In the genomic region with DNA sequence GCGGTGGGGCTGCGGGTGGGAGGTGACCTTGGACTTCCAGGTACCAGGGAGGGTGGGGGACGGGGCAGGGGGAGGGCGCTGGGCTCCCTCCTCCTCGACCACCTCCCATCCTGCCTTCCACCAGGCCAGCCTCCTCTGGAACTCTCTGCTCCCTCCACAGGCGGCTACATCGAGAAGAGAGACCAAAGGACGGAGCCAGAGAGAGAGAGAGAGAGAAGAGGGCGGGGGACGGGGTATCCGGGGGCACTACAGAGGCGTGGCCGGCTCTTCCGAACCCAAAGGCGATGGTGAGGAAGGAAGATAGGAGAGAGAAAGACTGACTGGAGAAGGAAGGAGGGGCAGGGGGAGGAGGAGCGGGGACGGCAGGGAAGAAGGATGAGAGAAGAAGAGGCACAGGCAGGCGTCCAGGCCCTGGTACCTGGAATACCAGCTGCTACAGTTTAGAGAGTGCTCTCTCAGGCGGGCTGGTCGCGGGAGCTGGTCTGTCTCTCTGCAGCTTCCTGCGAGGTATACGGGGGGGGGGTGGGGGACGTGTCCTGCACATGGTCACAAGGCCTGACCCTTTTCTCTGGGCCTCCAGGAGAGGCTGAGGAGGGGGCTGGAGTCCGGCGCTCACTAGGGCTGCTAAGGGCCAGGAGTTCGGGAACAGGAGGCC, we compare ENCODE assay signal across 15 cellular contexts. TPM values are rescaled to one million over a fixed set of nuclear protein-coding genes. Genes with fewer than 3 reads are reported as not detected.
DNase-seq lines count a peak whose midpoint lies in the region; ATAC-seq and TF ChIP-seq lines count a peak whose summit lies in the region.
"Had no signal": no experiment of that assay in that cellular context is flagged by ENCODE, and none has a peak within 500 bp of the region (broad histone marks: within the 10 kb centered on the region; RNA-seq: fewer than 3 reads in every experiment).

No MANE protein-coding gene starts in this region.

- H3K4me1 Mint-ChIP-seq in activated CD8-positive, alpha-beta T cell treated with anti-CD3 and anti-CD28 coated beads for 36 hours (ENCODE audit: low read depth) = no peaks in the 10 kb centered on the region
- H3K4me1 Mint-ChIP-seq in activated CD8-positive, alpha-beta T cell treated with anti-CD3 and anti-CD28 coated beads, Interleukin-2, amount 10 ng/mL, durations not matched to agents 7 days and 5 days (ENCODE audit: low read depth) = no peaks in the 10 kb centered on the region
- no peaks in the 10 kb centered on the region for H3K4me1 Mint-ChIP-seq in nephron

- H3K27ac ChIP-seq in RWPE2 (ENCODE audit: poor library complexity, severe bottlenecking) (no peak overlapping the region), esophagus muscularis mucosa (replicated peaks in 1 of 4) (peak overlapping the region in 3 of 4 donors; percentile 10 to 30 (median 23)), WERI-Rb-1 (no peak overlapping the region)
- H3K27ac ChIP-seq: A549, stomach had no signal

- H3K4me3 ChIP-seq in RWPE2 (ENCODE audit: severe bottlenecking) (no peak overlapping the region), esophagus muscularis mucosa (no peak overlapping the region), WERI-Rb-1 (ENCODE audit: low read depth, low read length) (no peak overlapping the region)
- H3K4me3 ChIP-seq: A549 had no signal

- H3K9me3 Mint-ChIP-seq in activated CD8-positive, alpha-beta T cell treated with anti-CD3 and anti-CD28 coated beads for 36 hours = no peaks in the 10 kb centered on the region
- no peaks in the 10 kb centered on the region for H3K9me3 Mint-ChIP-seq in activated CD8-positive, alpha-beta T cell treated with anti-CD3 and anti-CD28 coated beads, Interleukin-2, amount 10 ng/mL, durations not matched to agents 7 days and 5 days (ENCODE audit: insufficient read depth)
- H3K9me3 Mint-ChIP-seq in nephron = no peaks in the 10 kb centered on the region

- DNase-seq in activated CD8-positive, alpha-beta T cell treated with anti-CD3 and anti-CD28 coated beads for 36 hours = no peak
- DNase-seq in activated CD8-positive, alpha-beta T cell treated with anti-CD3 and anti-CD28 coated beads, Interleukin-2, amount 10 ng/mL, durations not matched to agents 7 days and 5 days = no peak
- DNase-seq in RWPE2 (ENCODE audit: low spot score) = no peak
- no peak for DNase-seq in esophagus muscularis mucosa (ENCODE audit: extremely low spot score)
- DNase-seq in WERI-Rb-1 = no peak
- no peak for DNase-seq in GM10248 (ENCODE audit: extremely low spot score)
- DNase-seq in cerebellar nuclear complex (lab: John Stamatoyannopoulos, UW) = no peak
- DNase-seq: IMR-90, NCI-H1048, SHP77 treated with DMSO at 0.1 percent for 48 hours, small intestine, stomach had no signal

- 52% methylated on average over 25 of the region's 27 CpGs for WGBS in esophagus muscularis mucosa

- intact Hi-C loops in activated CD8-positive, alpha-beta T cell treated with anti-CD3 and anti-CD28 coated beads for 36 hours (cut with micrococcal nuclease) = no loop called here
- intact Hi-C loops in esophagus muscularis mucosa (cut with DNase I) = no loop called here

- no peaks in the 10 kb centered on the region for H3K9me3 ChIP-seq in RWPE2 (ENCODE audit: severe bottlenecking)
- no peaks in the 10 kb centered on the region for H3K9me3 ChIP-seq in esophagus muscularis mucosa
- no peaks in the 10 kb centered on the region for H3K9me3 ChIP-seq in WERI-Rb-1 (ENCODE audit: severe bottlenecking)
- H3K9me3 ChIP-seq: A549, stomach had no signal

- no peaks in the 10 kb centered on the region for H3K36me3 ChIP-seq in RWPE2 (ENCODE audit: low read depth)
- peaks cover 44 to 99% (median 83%) of the 10 kb centered on the region in 4 donors for H3K36me3 ChIP-seq in esophagus muscularis mucosa
- peaks cover 76% of the 10 kb centered on the region for H3K36me3 ChIP-seq in WERI-Rb-1

- TF ChIP-seq CTCF in activated CD8-positive, alpha-beta T cell treated with anti-CD3 and anti-CD28 coated beads for 36 hours (IDR thresholded peaks at IDR 0.05) = no peak
- no peak for TF ChIP-seq CTCF in RWPE2 (IDR thresholded peaks at IDR 0.05; ENCODE audit: poor library complexity, severe bottlenecking)
- TF ChIP-seq CTCF in esophagus muscularis mucosa (IDR thresholded peaks at IDR 0.05) = no peak
- TF ChIP-seq CTCF in nephron (IDR thresholded peaks at IDR 0.05; ENCODE audit: unreplicated experiment in 3 of 3) = no peak
- TF ChIP-seq CTCF in WERI-Rb-1 (IDR thresholded peaks at IDR 0.05; ENCODE audit: low read depth, low read length) = no peak
- TF ChIP-seq CTCF in GM10248 (IDR thresholded peaks at IDR 0.05; ENCODE audit: control extremely low read depth, extremely low read depth, low read depth, missing control alignments) = no peak

- no peak overlapping the region for H3K4me3 Mint-ChIP-seq in activated CD8-positive, alpha-beta T cell treated with anti-CD3 and anti-CD28 coated beads for 36 hours
- no peak overlapping the region for H3K4me3 Mint-ChIP-seq in activated CD8-positive, alpha-beta T cell treated with anti-CD3 and anti-CD28 coated beads, Interleukin-2, amount 10 ng/mL, durations not matched to agents 7 days and 5 days
- H3K4me3 Mint-ChIP-seq in nephron = peak overlapping the region in 2 of 3 experiments; percentile 32 to 70

- H3K36me3 Mint-ChIP-seq in activated CD8-positive, alpha-beta T cell treated with anti-CD3 and anti-CD28 coated beads for 36 hours (ENCODE audit: low read depth) = peaks cover 46% of the 10 kb centered on the region
- peaks cover 45% of the 10 kb centered on the region for H3K36me3 Mint-ChIP-seq in activated CD8-positive, alpha-beta T cell treated with anti-CD3 and anti-CD28 coated beads, Interleukin-2, amount 10 ng/mL, durations not matched to agents 7 days and 5 days (ENCODE audit: low read depth)
- H3K36me3 Mint-ChIP-seq in nephron (ENCODE audit: low read depth) = peaks cover 10% of the 10 kb centered on the region

- H3K4me1 ChIP-seq in RWPE2 (ENCODE audit: insufficient read depth, poor library complexity, severe bottlenecking) = no peaks in the 10 kb centered on the region
- peaks cover 0 to 12% (median 7%) of the 10 kb centered on the region in 4 donors for H3K4me1 ChIP-seq in esophagus muscularis mucosa
- H3K4me1 ChIP-seq: A549 had no signal

- H3K27ac Mint-ChIP-seq in activated CD8-positive, alpha-beta T cell treated with anti-CD3 and anti-CD28 coated beads for 36 hours = no peak overlapping the region
- no peak overlapping the region for H3K27ac Mint-ChIP-seq in activated CD8-positive, alpha-beta T cell treated with anti-CD3 and anti-CD28 coated beads, Interleukin-2, amount 10 ng/mL, durations not matched to agents 7 days and 5 days
- no peak overlapping the region for H3K27ac Mint-ChIP-seq in nephron

- ATAC-seq in activated CD8-positive, alpha-beta T cell treated with anti-CD3 and anti-CD28 coated beads for 36 hours = peak; percentile 24
- no peak for ATAC-seq in activated CD8-positive, alpha-beta T cell treated with anti-CD3 and anti-CD28 coated beads, Interleukin-2, amount 10 ng/mL, durations not matched to agents 7 days and 5 days
- ATAC-seq in RWPE2 (ENCODE audit: low read depth) = peak; percentile 24
- ATAC-seq: A549 had no signal

- POLR2A ChIA-PET in activated CD8-positive, alpha-beta T cell treated with anti-CD3 and anti-CD28 coated beads for 36 hours (lab: Charles Lee) = interaction anchor here (0.5 to 1.6 kb wide), 4 partner anchors 11 to 361 kb away, joined by 3 to 4 read pairs (median 3); partner anchors contain the start of gene IGSF9B
- POLR2A ChIA-PET in activated CD8-positive, alpha-beta T cell treated with anti-CD3 and anti-CD28 coated beads, Interleukin-2, amount 10 ng/mL, durations not matched to agents 7 days and 5 days (lab: Charles Lee) = interaction anchor here (0.6 kb wide), 1 partner anchor 30 kb away, joined by 3 read pairs; no protein-coding TSS in a partner anchor
- POLR2A ChIA-PET in GM10248 (lab: Yijun Ruan, JAX) = no interaction called here

- no peak for TF ChIP-seq EP300 in esophagus muscularis mucosa (IDR thresholded peaks at IDR 0.05)

- H3K27me3 ChIP-seq in RWPE2 (ENCODE audit: insufficient read depth, poor library complexity, severe bottlenecking) (no peaks in the 10 kb centered on the region), esophagus muscularis mucosa (no peaks in the 10 kb centered on the region), WERI-Rb-1 (ENCODE audit: insufficient read depth, low read depth, severe bottlenecking) (no peaks in the 10 kb centered on the region)

- CTCF ChIA-PET in activated CD8-positive, alpha-beta T cell treated with anti-CD3 and anti-CD28 coated beads for 36 hours (lab: Charles Lee) = interaction anchor here (1.4 kb wide), 1 partner anchor 9 kb away, joined by 3 read pairs; no protein-coding TSS in a partner anchor
- CTCF ChIA-PET in activated CD8-positive, alpha-beta T cell treated with anti-CD3 and anti-CD28 coated beads, Interleukin-2, amount 10 ng/mL, durations not matched to agents 7 days and 5 days (lab: Charles Lee) = interaction anchor here (3.8 kb wide), 1 partner anchor 9 kb away, joined by 13 read pairs; no protein-coding TSS in a partner anchor
- CTCF ChIA-PET in GM10248 (lab: Yijun Ruan, JAX) = no interaction called here

- no peak for TF ChIP-seq POLR2A in esophagus muscularis mucosa (IDR thresholded peaks at IDR 0.05; ENCODE audit: low read depth)

- no peaks in the 10 kb centered on the region for H3K27me3 Mint-ChIP-seq in activated CD8-positive, alpha-beta T cell treated with anti-CD3 and anti-CD28 coated beads for 36 hours
- no peaks in the 10 kb centered on the region for H3K27me3 Mint-ChIP-seq in activated CD8-positive, alpha-beta T cell treated with anti-CD3 and anti-CD28 coated beads, Interleukin-2, amount 10 ng/mL, durations not matched to agents 7 days and 5 days (ENCODE audit: low read depth)
- peaks cover 24% of the 10 kb centered on the region for H3K27me3 Mint-ChIP-seq in nephron (ENCODE audit: low read depth)

RNA-seq across cellular contexts. Expression of gene IGSF9B, which starts 38.0 kb away (rescaled TPM):
- 100 to 1,000 TPM; 124 to 136 TPM for total RNA-seq in activated CD8-positive, alpha-beta T cell treated with anti-CD3 and anti-CD28 coated beads for 36 hours
- 100 to 1,000 TPM in 1 of 2 experiments, 10 to 100 TPM in 1; 96.3 to 118 TPM for total RNA-seq in activated CD8-positive, alpha-beta T cell treated with anti-CD3 and anti-CD28 coated beads, Interleukin-2, amount 10 ng/mL, durations not matched to agents 7 days and 5 days
- total RNA-seq in esophagus muscularis mucosa = 100 to 1,000 TPM in 1 of 4 donors, 10 to 100 TPM in 3; 21.7 to 130 (median 58.6) TPM
- total RNA-seq: lung microvascular endothelial cell had no signal

Comparison
In these comparisons a context has a peak if more than half of its experiments do, and no peak if none do; other contexts are left out.
1. H3K4me3 Mint-ChIP-seq: peak in nephron (2 of 3); none in activated CD8-positive, alpha-beta T cell treated with anti-CD3 and anti-CD28 coated beads for 36 hours (single experiment) and activated CD8-positive, alpha-beta T cell treated with anti-CD3 and anti-CD28 coated beads, Interleukin-2, amount 10 ng/mL, durations not matched to agents 7 days and 5 days (single experiment).
2. H3K27ac ChIP-seq: peak in esophagus muscularis mucosa (3 of 4); none in RWPE2 (single experiment) and WERI-Rb-1 (single experiment).